Comparison of ENCODE assay signal across 23 cellular contexts in genomic region chr7:17485905-17486304, GRCh38.
A peak's percentile ranks its signal among the peaks of the same experiment; 100 is the strongest.
DNase-seq lines count a peak whose midpoint lies in the region; ATAC-seq, FAIRE-seq and TF ChIP-seq lines count a peak whose summit lies in the region.
"Had no signal": no experiment of that assay in that cellular context is flagged by ENCODE, and none has a peak within 500 bp of the region (broad histone marks: within the 10 kb centered on the region; RNA-seq: fewer than 3 reads in every experiment).

No MANE protein-coding gene starts in this region.

- no peak for TF ChIP-seq CTCF in A549 (IDR thresholded peaks at IDR 0.05)
- no peak for TF ChIP-seq CTCF in GM12878 (IDR thresholded peaks at IDR 0.05 in 2 of 3, conservative IDR thresholded peaks at IDR 0.05 in 1 of 3; ENCODE audit: control insufficient read depth in 2 of 3, extremely low read depth in 1 of 3, insufficient read depth in 1 of 3, low read depth in 3 of 3, low read length in 3 of 3)
- TF ChIP-seq CTCF in fibroblast of lung (conservative IDR thresholded peaks at IDR 0.05 in 1 of 2, IDR thresholded peaks at IDR 0.05 in 1 of 2; ENCODE audit: low read depth in 1 of 2, low read length in 2 of 2): no peak

- intact Hi-C loops in GM12878 (cut with micrococcal nuclease; ENCODE audit: unreplicated experiment): no loop called here
- intact Hi-C loops in CD4-positive, alpha-beta memory T cell (cut with micrococcal nuclease): no loop called here

- H4K20me1 ChIP-seq in GM12878 (ENCODE audit: control insufficient read depth, insufficient read depth) (no peaks in the 10 kb centered on the region), fibroblast of lung (ENCODE audit: control insufficient read depth, extremely low read depth, insufficient read depth, low read length) (no peaks in the 10 kb centered on the region)
- H4K20me1 ChIP-seq: BLaER1 had no signal

- no peaks in the 10 kb centered on the region for H3K9me3 Mint-ChIP-seq in CD4-positive, alpha-beta memory T cell
- H3K9me3 Mint-ChIP-seq: CD4-positive, CD25-positive, alpha-beta regulatory T cell had no signal

- FAIRE-seq in A549 (lab: Jason Lieb, UNC) (no peak), GM12878 (lab: Jason Lieb, UNC) (no peak)
- FAIRE-seq: GM12891, GM18507, H1 had no signal

- H2AFZ ChIP-seq in GM12878 (ENCODE audit: control insufficient read depth, low read depth, low read length) (no peak overlapping the region), fibroblast of lung (ENCODE audit: low read length) (no peak overlapping the region)
- H2AFZ ChIP-seq: GM23248 had no signal

- H3K4me2 ChIP-seq in A549 (no peak overlapping the region), GM12878 (ENCODE audit: control insufficient read depth, insufficient read depth) (no peak overlapping the region), fibroblast of lung (ENCODE audit: extremely low read depth, insufficient read depth, low read length) (no peak overlapping the region)
- H3K4me2 ChIP-seq: BLaER1 had no signal

- WGBS in A549 (ENCODE audit: missing lambda C conversion rate): 72% methylated on average over 1 of the region's 1 CpG
- 38% methylated on average over 1 of the region's 1 CpG for WGBS in GM12878 (ENCODE audit: insufficient coverage, insufficient replicate concordance, low lambda C conversion rate, missing lambda C conversion rate)

- SMC1A ChIA-PET in GM12878 (lab: Charles Lee; ENCODE audit: uncharacterized antibody, unreplicated experiment): interaction anchor here (1.2 kb wide), 1 partner anchor 9 kb away, joined by 3 read pairs; no protein-coding TSS in a partner anchor

- no peaks in the 10 kb centered on the region for H3K36me3 ChIP-seq in GM12878 (ENCODE audit: control insufficient read depth in 2 of 2, insufficient read depth in 2 of 2, low read length in 1 of 2)
- H3K36me3 ChIP-seq in fibroblast of lung (ENCODE audit: control insufficient read depth, insufficient read depth, low read length): no peaks in the 10 kb centered on the region
- no peaks in the 10 kb centered on the region for H3K36me3 ChIP-seq in CD4-positive, alpha-beta memory T cell (ENCODE audit: insufficient read depth, low read length)
- H3K36me3 ChIP-seq: BLaER1 had no signal

- BruUV-seq in GM12878 (replicated peaks; lab: Mats Ljungman, UMichigan): no TSS peak

- DNase-seq in A549 (ENCODE audit: low read depth in 1 of 2, low spot score in 1 of 2) (no peak), ELR (ENCODE audit: low read depth) (peak; percentile 16), GM12878 (ENCODE audit: low read depth, low spot score) (no peak), fibroblast of lung (ENCODE audit: low read depth in 2 of 2) (peak; percentile 4 to 14), AG08395 (ENCODE audit: low spot score) (no peak), HUDEP-2 (lab: John Stamatoyannopoulos, UW; ENCODE audit: unreplicated experiment in 76 of 76) (no peak)
- no peak for DNase-seq in CD4-positive, alpha-beta memory T cell
- DNase-seq: 8988T; CD4-positive, CD25-positive, alpha-beta regulatory T cell; CD8-positive, alpha-beta memory T cell; DMS53; DMS79 treated with DMSO at 0.1 percent for 48 hours; GDM1; GM23248; H7; HCEC 1CT had no signal

- TF ChIP-seq EP300 in A549 (IDR thresholded peaks at IDR 0.05) (no peak), GM12878 (IDR thresholded peaks at IDR 0.05; ENCODE audit: borderline replicate concordance in 1 of 2, control insufficient read depth in 1 of 2, low read depth in 2 of 2, low read length in 2 of 2) (no peak)

- H3K4me3 ChIP-seq in A549 (no peak overlapping the region), GM12878 (no peak overlapping the region), fibroblast of lung (replicated peaks in 1 of 4; ENCODE audit: control extremely low read depth in 1 of 4, insufficient read depth in 1 of 4, low read depth in 3 of 4, low read length in 4 of 4) (no peak overlapping the region)
- no peak overlapping the region for H3K4me3 ChIP-seq in CD4-positive, alpha-beta memory T cell (ENCODE audit: low read length in 2 of 2)
- H3K4me3 ChIP-seq: BLaER1, GM23248 had no signal

- no peak overlapping the region for H3K4me3 Mint-ChIP-seq in CD4-positive, alpha-beta memory T cell
- H3K4me3 Mint-ChIP-seq: B cell; CD4-positive, CD25-positive, alpha-beta regulatory T cell; CD8-positive, alpha-beta memory T cell had no signal

- RAD21 ChIA-PET in GM12878 (lab: Charles Lee; ENCODE audit: unreplicated experiment): no interaction called here

- TF ChIP-seq RAD21 in A549 (conservative IDR thresholded peaks at IDR 0.05 in 1 of 2, IDR thresholded peaks at IDR 0.05 in 1 of 2) (no peak), GM12878 (IDR thresholded peaks at IDR 0.05; ENCODE audit: insufficient read depth, low read depth, low read length) (no peak)

- POLR2A ChIA-PET in A549 (lab: Yijun Ruan, JAX): no interaction called here
- POLR2A ChIA-PET in GM12878 (lab: Charles Lee): no interaction called here
- POLR2A ChIA-PET in CD4-positive, alpha-beta memory T cell (lab: Charles Lee; ENCODE audit: partially characterized antibody): no interaction called here

- no peaks in the 10 kb centered on the region for H3K36me3 Mint-ChIP-seq in CD4-positive, alpha-beta memory T cell
- H3K36me3 Mint-ChIP-seq: CD4-positive, CD25-positive, alpha-beta regulatory T cell; CD8-positive, alpha-beta memory T cell had no signal

- ATAC-seq in A549: no peak
- no peak for ATAC-seq in GM12878
- ATAC-seq in GM18873 (IDR thresholded peaks at IDR 0.05; ENCODE audit: low FRiP score, unreplicated experiment): no peak

- TF ChIP-seq POLR2A in A549 (IDR thresholded peaks at IDR 0.05; ENCODE audit: low read length) (no peak), GM12878 (IDR thresholded peaks at IDR 0.05; ENCODE audit: low read depth, low read length) (no peak)

- H3K27me3 ChIP-seq in GM12878 (replicated peaks in 1 of 2; ENCODE audit: control insufficient read depth in 2 of 2, insufficient read depth in 2 of 2, low read length in 1 of 2): no peaks in the 10 kb centered on the region
- H3K27me3 ChIP-seq in fibroblast of lung (ENCODE audit: control insufficient read depth, insufficient read depth, low read length): no peaks in the 10 kb centered on the region
- H3K27me3 ChIP-seq in CD4-positive, alpha-beta memory T cell (ENCODE audit: insufficient read depth, low read length): no peaks in the 10 kb centered on the region
- H3K27me3 ChIP-seq: BLaER1 had no signal

- in situ Hi-C loops in GM12878 (cut with MboI): no loop called here

- CTCF ChIA-PET in A549 (lab: Yijun Ruan, JAX) (no interaction called here), GM12878 (lab: Yijun Ruan, JAX) (no interaction called here)
- CTCF ChIA-PET in CD4-positive, alpha-beta memory T cell (lab: Charles Lee; ENCODE audit: partially characterized antibody): no interaction called here

- no peaks in the 10 kb centered on the region for H3K79me2 ChIP-seq in GM12878 (ENCODE audit: control insufficient read depth, insufficient read depth, low read length)
- H3K79me2 ChIP-seq in fibroblast of lung (ENCODE audit: control insufficient read depth, insufficient read depth, low read length): no peaks in the 10 kb centered on the region

- no peak overlapping the region for H3K9ac ChIP-seq in GM12878 (ENCODE audit: control insufficient read depth, insufficient read depth, low read length)
- H3K9ac ChIP-seq in fibroblast of lung (ENCODE audit: insufficient read depth, low read length): no peak overlapping the region
- H3K9ac ChIP-seq: BLaER1, GM23248 had no signal

- H3K27ac Mint-ChIP-seq in CD4-positive, alpha-beta memory T cell: no peak overlapping the region
- H3K27ac Mint-ChIP-seq: B cell; CD4-positive, CD25-positive, alpha-beta regulatory T cell; CD8-positive, alpha-beta memory T cell had no signal

- H3K9me3 ChIP-seq in A549 (no peaks in the 10 kb centered on the region), GM12878 (replicated peaks; ENCODE audit: control insufficient read depth, insufficient read depth, low read length) (no peaks in the 10 kb centered on the region; the same call in 2 of the 3 replicates), fibroblast of lung (ENCODE audit: control insufficient read depth, insufficient read depth, low read depth, low read length) (no peaks in the 10 kb centered on the region)
- H3K9me3 ChIP-seq in CD4-positive, alpha-beta memory T cell (ENCODE audit: control insufficient read depth in 1 of 2, low read length in 2 of 2): no peaks in the 10 kb centered on the region
- H3K9me3 ChIP-seq: BLaER1 had no signal

- H3K27me3 Mint-ChIP-seq in CD4-positive, alpha-beta memory T cell: peaks cover 3% of the 10 kb centered on the region in 2 donors
- H3K27me3 Mint-ChIP-seq: B cell; CD8-positive, alpha-beta memory T cell had no signal

- H3K4me1 Mint-ChIP-seq in CD4-positive, alpha-beta memory T cell: peaks cover 0 to 5% (median 0%) of the 10 kb centered on the region in 4 donors
- H3K4me1 Mint-ChIP-seq: B cell; CD8-positive, alpha-beta memory T cell had no signal

- no peak overlapping the region for H3K27ac ChIP-seq in A549
- H3K27ac ChIP-seq in GM12878 (ENCODE audit: control insufficient read depth, insufficient read depth): no peak overlapping the region
- no peak overlapping the region for H3K27ac ChIP-seq in fibroblast of lung (ENCODE audit: insufficient read depth, low read length)
- no peak overlapping the region for H3K27ac ChIP-seq in CD4-positive, alpha-beta memory T cell (ENCODE audit: low read depth, low read length)
- H3K27ac ChIP-seq: BLaER1, C4-2B, GM23248 had no signal

- H3K4me1 ChIP-seq in A549 (no peaks in the 10 kb centered on the region), GM12878 (ENCODE audit: control insufficient read depth, insufficient read depth, low read length) (no peaks in the 10 kb centered on the region), fibroblast of lung (ENCODE audit: control insufficient read depth, extremely low read depth, insufficient read depth, low read length) (no peaks in the 10 kb centered on the region)
- no peaks in the 10 kb centered on the region for H3K4me1 ChIP-seq in CD4-positive, alpha-beta memory T cell (ENCODE audit: insufficient read depth, low read length)
- H3K4me1 ChIP-seq: BLaER1 had no signal

TF ChIP-seq in A549, 52 proteins besides CTCF, POLR2A, EP300 and RAD21:
- no peak for TF ChIP-seq BHLHE40 (IDR thresholded peaks at IDR 0.05; ENCODE audit: low read depth, low read length)
- no peak for TF ChIP-seq NFE2L2 (conservative IDR thresholded peaks at IDR 0.05; ENCODE audit: low read length)
- no peak for TF ChIP-seq FOSL2 (IDR thresholded peaks at IDR 0.05)
- TF ChIP-seq FOSL2 (CRISPR knock-in tag; IDR thresholded peaks at IDR 0.05): peak; percentile 71
- peak; percentile 83 for TF ChIP-seq MAFK (IDR thresholded peaks at IDR 0.05; ENCODE audit: partially characterized antibody)
TF ChIP-seq in A549: peak in this region for 2.

TF ChIP-seq in GM12878, 131 proteins besides CTCF, POLR2A, EP300 and RAD21:
- TF ChIP-seq, protein P1, sequence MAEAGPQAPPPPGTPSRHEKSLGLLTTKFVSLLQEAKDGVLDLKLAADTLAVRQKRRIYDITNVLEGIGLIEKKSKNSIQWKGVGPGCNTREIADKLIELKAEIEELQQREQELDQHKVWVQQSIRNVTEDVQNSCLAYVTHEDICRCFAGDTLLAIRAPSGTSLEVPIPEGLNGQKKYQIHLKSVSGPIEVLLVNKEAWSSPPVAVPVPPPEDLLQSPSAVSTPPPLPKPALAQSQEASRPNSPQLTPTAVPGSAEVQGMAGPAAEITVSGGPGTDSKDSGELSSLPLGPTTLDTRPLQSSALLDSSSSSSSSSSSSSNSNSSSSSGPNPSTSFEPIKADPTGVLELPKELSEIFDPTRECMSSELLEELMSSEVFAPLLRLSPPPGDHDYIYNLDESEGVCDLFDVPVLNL (IDR thresholded peaks at IDR 0.05; ENCODE audit: low read depth, low read length): no peak
- peak; percentile 42; the same call in 1 of the 2 replicates for TF ChIP-seq RUNX3 (IDR thresholded peaks at IDR 0.05; ENCODE audit: low read length)
TF ChIP-seq in GM12878: peak in this region for 1.

Comparison
In these comparisons a context has a peak if more than half of its experiments do, and no peak if none do; other contexts are left out.
1. DNase-seq: peak in ELR (single experiment) and fibroblast of lung (2 of 2); none in A549 (0 of 2), GM12878 (single experiment), AG08395 (single experiment), HUDEP-2 (0 of 76) and CD4-positive, alpha-beta memory T cell (0 of 5).